In genomic region chr15:43225201-43225949, GRCh38 we compare ENCODE assay signal across 2 cellular contexts.
A peak's percentile ranks its signal among the peaks of the same experiment; 100 is the strongest.
TF ChIP-seq lines count a peak whose summit lies in the region.

No MANE protein-coding gene starts in this region.

TF ChIP-seq in SK-N-SH, 30 proteins besides CTCF, POLR2A, EP300 and RAD21:
- no peak for TF ChIP-seq JUND (IDR thresholded peaks at IDR 0.05)
- TF ChIP-seq GABPA (IDR thresholded peaks at IDR 0.05; ENCODE audit: low read depth) = no peak
- no peak for TF ChIP-seq TEAD4 (IDR thresholded peaks at IDR 0.05; ENCODE audit: borderline replicate concordance, insufficient read depth)
- TF ChIP-seq SMC3 (IDR thresholded peaks at IDR 0.05; ENCODE audit: low read depth, low read length) = peak; percentile 75
- TF ChIP-seq NRF1 (IDR thresholded peaks at IDR 0.05; ENCODE audit: low read depth, low read length) = no peak
- no peak for TF ChIP-seq RFX5 (IDR thresholded peaks at IDR 0.05; ENCODE audit: low read length)
- TF ChIP-seq, protein P1, sequence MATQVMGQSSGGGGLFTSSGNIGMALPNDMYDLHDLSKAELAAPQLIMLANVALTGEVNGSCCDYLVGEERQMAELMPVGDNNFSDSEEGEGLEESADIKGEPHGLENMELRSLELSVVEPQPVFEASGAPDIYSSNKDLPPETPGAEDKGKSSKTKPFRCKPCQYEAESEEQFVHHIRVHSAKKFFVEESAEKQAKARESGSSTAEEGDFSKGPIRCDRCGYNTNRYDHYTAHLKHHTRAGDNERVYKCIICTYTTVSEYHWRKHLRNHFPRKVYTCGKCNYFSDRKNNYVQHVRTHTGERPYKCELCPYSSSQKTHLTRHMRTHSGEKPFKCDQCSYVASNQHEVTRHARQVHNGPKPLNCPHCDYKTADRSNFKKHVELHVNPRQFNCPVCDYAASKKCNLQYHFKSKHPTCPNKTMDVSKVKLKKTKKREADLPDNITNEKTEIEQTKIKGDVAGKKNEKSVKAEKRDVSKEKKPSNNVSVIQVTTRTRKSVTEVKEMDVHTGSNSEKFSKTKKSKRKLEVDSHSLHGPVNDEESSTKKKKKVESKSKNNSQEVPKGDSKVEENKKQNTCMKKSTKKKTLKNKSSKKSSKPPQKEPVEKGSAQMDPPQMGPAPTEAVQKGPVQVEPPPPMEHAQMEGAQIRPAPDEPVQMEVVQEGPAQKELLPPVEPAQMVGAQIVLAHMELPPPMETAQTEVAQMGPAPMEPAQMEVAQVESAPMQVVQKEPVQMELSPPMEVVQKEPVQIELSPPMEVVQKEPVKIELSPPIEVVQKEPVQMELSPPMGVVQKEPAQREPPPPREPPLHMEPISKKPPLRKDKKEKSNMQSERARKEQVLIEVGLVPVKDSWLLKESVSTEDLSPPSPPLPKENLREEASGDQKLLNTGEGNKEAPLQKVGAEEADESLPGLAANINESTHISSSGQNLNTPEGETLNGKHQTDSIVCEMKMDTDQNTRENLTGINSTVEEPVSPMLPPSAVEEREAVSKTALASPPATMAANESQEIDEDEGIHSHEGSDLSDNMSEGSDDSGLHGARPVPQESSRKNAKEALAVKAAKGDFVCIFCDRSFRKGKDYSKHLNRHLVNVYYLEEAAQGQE (IDR thresholded peaks at IDR 0.05; ENCODE audit: low read depth, low read length) = no peak
TF ChIP-seq in SK-N-SH: peak in this region for 1.

TF ChIP-seq in GM12878, 131 proteins besides CTCF, POLR2A, EP300 and RAD21 (continues in another document):
- TF ChIP-seq RB1 (IDR thresholded peaks at IDR 0.05; ENCODE audit: borderline replicate concordance) (peak; percentile 81; the same call in 1 of the 2 replicates), KDM1A (IDR thresholded peaks at IDR 0.05; ENCODE audit: borderline replicate concordance) (no peak), SMARCA5 (IDR thresholded peaks at IDR 0.05) (peak; percentile 83; the same call in 1 of the 2 replicates), EZH2 (IDR thresholded peaks at IDR 0.05; ENCODE audit: borderline replicate concordance, control insufficient read depth, low read depth, low read length) (no peak), MTA2 (IDR thresholded peaks at IDR 0.05; ENCODE audit: low read depth) (no peak), ELK1 (IDR thresholded peaks at IDR 0.05; ENCODE audit: low read depth, low read length) (no peak), ZSCAN29 (IDR thresholded peaks at IDR 0.05) (0 out of 2 replicates have a peak, but pooled peaks have one; percentile 33), PKNOX1 (IDR thresholded peaks at IDR 0.05) (no peak), BHLHE40 (IDR thresholded peaks at IDR 0.05; ENCODE audit: borderline replicate concordance in 1 of 2, low read depth in 2 of 2, low read length in 1 of 2) (peak in 1 of 2 experiments; percentile 27; a peak in 1 of 4 replicates), RELB (IDR thresholded peaks at IDR 0.05; ENCODE audit: low read depth) (no peak), ZBTB11 (CRISPR knock-in tag; IDR thresholded peaks at IDR 0.05) (no peak), SUPT20H (IDR thresholded peaks at IDR 0.05; ENCODE audit: borderline replicate concordance, control insufficient read depth, low read depth, low read length) (no peak), EED (IDR thresholded peaks at IDR 0.05; ENCODE audit: low read depth) (no peak), BACH1 (IDR thresholded peaks at IDR 0.05; ENCODE audit: borderline replicate concordance) (no peak), SUZ12 (IDR thresholded peaks at IDR 0.05; ENCODE audit: unreplicated experiment) (no peak), E2F4 (IDR thresholded peaks at IDR 0.05; ENCODE audit: low read depth, low read length) (no peak), JUND (IDR thresholded peaks at IDR 0.05; ENCODE audit: low read depth, low read length) (no peak), STAT3 (IDR thresholded peaks at IDR 0.05; ENCODE audit: low read depth, low read length) (no peak), TBL1XR1 (IDR thresholded peaks at IDR 0.05; ENCODE audit: low read depth, low read length) (no peak), HDAC2 (IDR thresholded peaks at IDR 0.05) (no peak)
- TF ChIP-seq, protein P2, sequence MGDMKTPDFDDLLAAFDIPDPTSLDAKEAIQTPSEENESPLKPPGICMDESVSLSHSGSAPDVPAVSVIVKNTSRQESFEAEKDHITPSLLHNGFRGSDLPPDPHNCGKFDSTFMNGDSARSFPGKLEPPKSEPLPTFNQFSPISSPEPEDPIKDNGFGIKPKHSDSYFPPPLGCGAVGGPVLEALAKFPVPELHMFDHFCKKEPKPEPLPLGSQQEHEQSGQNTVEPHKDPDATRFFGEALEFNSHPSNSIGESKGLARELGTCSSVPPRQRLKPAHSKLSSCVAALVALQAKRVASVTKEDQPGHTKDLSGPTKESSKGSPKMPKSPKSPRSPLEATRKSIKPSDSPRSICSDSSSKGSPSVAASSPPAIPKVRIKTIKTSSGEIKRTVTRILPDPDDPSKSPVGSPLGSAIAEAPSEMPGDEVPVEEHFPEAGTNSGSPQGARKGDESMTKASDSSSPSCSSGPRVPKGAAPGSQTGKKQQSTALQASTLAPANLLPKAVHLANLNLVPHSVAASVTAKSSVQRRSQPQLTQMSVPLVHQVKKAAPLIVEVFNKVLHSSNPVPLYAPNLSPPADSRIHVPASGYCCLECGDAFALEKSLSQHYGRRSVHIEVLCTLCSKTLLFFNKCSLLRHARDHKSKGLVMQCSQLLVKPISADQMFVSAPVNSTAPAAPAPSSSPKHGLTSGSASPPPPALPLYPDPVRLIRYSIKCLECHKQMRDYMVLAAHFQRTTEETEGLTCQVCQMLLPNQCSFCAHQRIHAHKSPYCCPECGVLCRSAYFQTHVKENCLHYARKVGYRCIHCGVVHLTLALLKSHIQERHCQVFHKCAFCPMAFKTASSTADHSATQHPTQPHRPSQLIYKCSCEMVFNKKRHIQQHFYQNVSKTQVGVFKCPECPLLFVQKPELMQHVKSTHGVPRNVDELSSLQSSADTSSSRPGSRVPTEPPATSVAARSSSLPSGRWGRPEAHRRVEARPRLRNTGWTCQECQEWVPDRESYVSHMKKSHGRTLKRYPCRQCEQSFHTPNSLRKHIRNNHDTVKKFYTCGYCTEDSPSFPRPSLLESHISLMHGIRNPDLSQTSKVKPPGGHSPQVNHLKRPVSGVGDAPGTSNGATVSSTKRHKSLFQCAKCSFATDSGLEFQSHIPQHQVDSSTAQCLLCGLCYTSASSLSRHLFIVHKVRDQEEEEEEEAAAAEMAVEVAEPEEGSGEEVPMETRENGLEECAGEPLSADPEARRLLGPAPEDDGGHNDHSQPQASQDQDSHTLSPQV (IDR thresholded peaks at IDR 0.05) = 0 out of 2 replicates have a peak, but pooled peaks have one; percentile 59
- TF ChIP-seq, protein P3, sequence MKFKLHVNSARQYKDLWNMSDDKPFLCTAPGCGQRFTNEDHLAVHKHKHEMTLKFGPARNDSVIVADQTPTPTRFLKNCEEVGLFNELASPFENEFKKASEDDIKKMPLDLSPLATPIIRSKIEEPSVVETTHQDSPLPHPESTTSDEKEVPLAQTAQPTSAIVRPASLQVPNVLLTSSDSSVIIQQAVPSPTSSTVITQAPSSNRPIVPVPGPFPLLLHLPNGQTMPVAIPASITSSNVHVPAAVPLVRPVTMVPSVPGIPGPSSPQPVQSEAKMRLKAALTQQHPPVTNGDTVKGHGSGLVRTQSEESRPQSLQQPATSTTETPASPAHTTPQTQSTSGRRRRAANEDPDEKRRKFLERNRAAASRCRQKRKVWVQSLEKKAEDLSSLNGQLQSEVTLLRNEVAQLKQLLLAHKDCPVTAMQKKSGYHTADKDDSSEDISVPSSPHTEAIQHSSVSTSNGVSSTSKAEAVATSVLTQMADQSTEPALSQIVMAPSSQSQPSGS (IDR thresholded peaks at IDR 0.05; ENCODE audit: low read length) = no peak
- TF ChIP-seq, protein P4, sequence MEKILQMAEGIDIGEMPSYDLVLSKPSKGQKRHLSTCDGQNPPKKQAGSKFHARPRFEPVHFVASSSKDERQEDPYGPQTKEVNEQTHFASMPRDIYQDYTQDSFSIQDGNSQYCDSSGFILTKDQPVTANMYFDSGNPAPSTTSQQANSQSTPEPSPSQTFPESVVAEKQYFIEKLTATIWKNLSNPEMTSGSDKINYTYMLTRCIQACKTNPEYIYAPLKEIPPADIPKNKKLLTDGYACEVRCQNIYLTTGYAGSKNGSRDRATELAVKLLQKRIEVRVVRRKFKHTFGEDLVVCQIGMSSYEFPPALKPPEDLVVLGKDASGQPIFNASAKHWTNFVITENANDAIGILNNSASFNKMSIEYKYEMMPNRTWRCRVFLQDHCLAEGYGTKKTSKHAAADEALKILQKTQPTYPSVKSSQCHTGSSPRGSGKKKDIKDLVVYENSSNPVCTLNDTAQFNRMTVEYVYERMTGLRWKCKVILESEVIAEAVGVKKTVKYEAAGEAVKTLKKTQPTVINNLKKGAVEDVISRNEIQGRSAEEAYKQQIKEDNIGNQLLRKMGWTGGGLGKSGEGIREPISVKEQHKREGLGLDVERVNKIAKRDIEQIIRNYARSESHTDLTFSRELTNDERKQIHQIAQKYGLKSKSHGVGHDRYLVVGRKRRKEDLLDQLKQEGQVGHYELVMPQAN (conservative IDR thresholded peaks at IDR 0.05) = no peak
- TF ChIP-seq, protein P5, sequence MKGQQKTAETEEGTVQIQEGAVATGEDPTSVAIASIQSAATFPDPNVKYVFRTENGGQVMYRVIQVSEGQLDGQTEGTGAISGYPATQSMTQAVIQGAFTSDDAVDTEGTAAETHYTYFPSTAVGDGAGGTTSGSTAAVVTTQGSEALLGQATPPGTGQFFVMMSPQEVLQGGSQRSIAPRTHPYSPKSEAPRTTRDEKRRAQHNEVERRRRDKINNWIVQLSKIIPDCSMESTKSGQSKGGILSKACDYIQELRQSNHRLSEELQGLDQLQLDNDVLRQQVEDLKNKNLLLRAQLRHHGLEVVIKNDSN (IDR thresholded peaks at IDR 0.05; ENCODE audit: borderline replicate concordance, extremely low read length, insufficient read depth, low read depth, low read length) = no peak
- TF ChIP-seq, protein P6, sequence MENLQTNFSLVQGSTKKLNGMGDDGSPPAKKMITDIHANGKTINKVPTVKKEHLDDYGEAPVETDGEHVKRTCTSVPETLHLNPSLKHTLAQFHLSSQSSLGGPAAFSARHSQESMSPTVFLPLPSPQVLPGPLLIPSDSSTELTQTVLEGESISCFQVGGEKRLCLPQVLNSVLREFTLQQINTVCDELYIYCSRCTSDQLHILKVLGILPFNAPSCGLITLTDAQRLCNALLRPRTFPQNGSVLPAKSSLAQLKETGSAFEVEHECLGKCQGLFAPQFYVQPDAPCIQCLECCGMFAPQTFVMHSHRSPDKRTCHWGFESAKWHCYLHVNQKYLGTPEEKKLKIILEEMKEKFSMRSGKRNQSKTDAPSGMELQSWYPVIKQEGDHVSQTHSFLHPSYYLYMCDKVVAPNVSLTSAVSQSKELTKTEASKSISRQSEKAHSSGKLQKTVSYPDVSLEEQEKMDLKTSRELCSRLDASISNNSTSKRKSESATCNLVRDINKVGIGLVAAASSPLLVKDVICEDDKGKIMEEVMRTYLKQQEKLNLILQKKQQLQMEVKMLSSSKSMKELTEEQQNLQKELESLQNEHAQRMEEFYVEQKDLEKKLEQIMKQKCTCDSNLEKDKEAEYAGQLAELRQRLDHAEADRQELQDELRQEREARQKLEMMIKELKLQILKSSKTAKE (IDR thresholded peaks at IDR 0.05; ENCODE audit: low read depth, poor library complexity, severe bottlenecking) = peak; percentile 32
